In the genomic region with DNA sequence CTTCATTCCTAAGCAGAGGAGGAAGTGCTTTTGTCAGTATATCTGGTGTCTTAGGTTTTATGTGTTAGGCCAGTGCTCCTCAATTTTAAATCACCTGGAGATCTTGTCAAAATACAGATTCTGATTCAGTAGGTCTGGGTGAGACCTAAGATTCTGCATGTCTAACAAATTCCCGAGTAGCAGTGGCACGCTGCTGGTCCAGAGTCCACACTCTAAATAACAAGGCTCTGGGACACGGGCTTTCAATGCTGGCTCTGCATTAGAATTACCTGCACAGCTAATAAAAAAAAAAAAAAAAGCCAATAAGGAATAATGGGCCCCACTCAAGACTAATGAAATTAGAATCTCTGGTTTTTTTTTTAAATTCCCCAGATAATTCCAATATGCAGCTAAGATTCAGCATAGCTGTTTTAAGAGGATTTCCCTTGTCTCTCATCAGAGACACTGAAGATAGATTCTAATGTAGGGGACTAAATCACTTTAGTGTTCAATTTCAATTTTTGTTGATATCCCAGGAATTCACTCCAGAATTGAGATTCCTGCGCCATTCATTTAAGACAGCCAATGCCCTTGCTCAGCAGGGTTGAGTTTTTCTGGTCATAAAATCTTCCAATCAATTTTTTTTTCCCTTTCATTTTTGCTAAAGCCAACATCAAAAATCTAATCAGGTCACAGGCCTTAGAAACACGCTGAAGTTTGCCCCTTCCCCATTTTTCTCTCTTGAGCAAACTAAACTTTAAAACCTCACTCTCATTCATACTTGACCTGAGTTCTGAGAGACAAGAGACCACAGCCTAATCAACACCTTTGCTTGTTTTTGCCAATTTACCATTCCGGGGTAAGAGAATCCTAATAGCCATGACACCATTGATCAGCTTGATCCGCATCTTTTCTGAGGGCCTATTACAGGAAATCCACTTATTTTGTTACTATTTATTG, we compare ENCODE assay signal across 13 cellular contexts. TPM values are rescaled to one million over a fixed set of nuclear protein-coding genes. Genes with fewer than 3 reads are reported as not detected.
A peak's percentile ranks its signal among the peaks of the same experiment; 100 is the strongest.
DNase-seq lines count a peak whose midpoint lies in the region; ATAC-seq, FAIRE-seq and TF ChIP-seq lines count a peak whose summit lies in the region.
"Had no signal": no experiment of that assay in that cellular context is flagged by ENCODE, and none has a peak within 500 bp of the region (broad histone marks: within the 10 kb centered on the region; RNA-seq: fewer than 3 reads in every experiment).

No MANE protein-coding gene starts in this region.

- no peak for DNase-seq in activated naive CD4-positive, alpha-beta T cell treated with Interleukin-2 at 50 U/mL for 16 hours
- DNase-seq in activated CD4-positive, alpha-beta memory T cell treated with anti-CD3 and anti-CD28 coated beads, Interleukin-2, amount 10 ng/mL, durations not matched to agents 7 days and 5 days: no peak
- DNase-seq in kidney (no peak), inferior parietal cortex (ENCODE audit: extremely low spot score) (no peak)
- DNase-seq in stimulated activated naive B cell treated with anti-CD40 and anti-IgM and Interleukin-4, amounts not matched to agents 10 μg/mL and 1 μg/mL and 100 μg/mL, for 72 hours: no peak
- DNase-seq in activated CD4-positive, alpha-beta T cell treated with anti-CD3 and anti-CD28 coated beads, Interleukin-2, amount 50 U/mL, for 48 hours: no peak
- DNase-seq: AML-193; effector memory CD4-positive, alpha-beta T cell; hippocampal formation; stimulated activated naive CD4-positive, alpha-beta T cell treated with Interleukin-2 at 50 U/mL for 16 hours had no signal

- peak overlapping the region; percentile 99 to 100 for H3K4me3 ChIP-seq in kidney (ENCODE audit: low read length in 2 of 2)

- POLR2A ChIA-PET in activated CD4-positive, alpha-beta memory T cell treated with anti-CD3 and anti-CD28 coated beads, Interleukin-2, amount 10 ng/mL, durations not matched to agents 7 days and 5 days (lab: Charles Lee): interaction anchor here (2.9 to 4.0 kb wide), 3 partner anchors 9 to 58 kb away, joined by 15 to 25 read pairs (median 15); partner anchors contain the start of gene KIAA0319

- H3K9ac ChIP-seq in kidney (ENCODE audit: low read length in 2 of 2): peak overlapping the region in 1 of 2 donors; percentile 96

- H3K4me3 Mint-ChIP-seq in activated naive CD4-positive, alpha-beta T cell treated with anti-CD3 and anti-CD28 coated beads, Interleukin-2, amount 50 U/mL, for 24 hours: peak overlapping the region; percentile 100
- peak overlapping the region; percentile 5 for H3K4me3 Mint-ChIP-seq in activated CD4-positive, alpha-beta memory T cell treated with anti-CD3 and anti-CD28 coated beads, Interleukin-2, amount 10 ng/mL, durations not matched to agents 7 days and 5 days
- H3K4me3 Mint-ChIP-seq in stimulated activated naive B cell treated with anti-CD40 and anti-IgM and Interleukin-4, amounts not matched to agents 10 μg/mL and 1 μg/mL and 100 μg/mL, for 72 hours: peak overlapping the region in 1 of 2 donors; percentile 25

- H3K9me3 Mint-ChIP-seq in activated naive CD4-positive, alpha-beta T cell treated with anti-CD3 and anti-CD28 coated beads, Interleukin-2, amount 50 U/mL, for 24 hours: no peaks in the 10 kb centered on the region
- H3K9me3 Mint-ChIP-seq in activated CD4-positive, alpha-beta memory T cell treated with anti-CD3 and anti-CD28 coated beads, Interleukin-2, amount 10 ng/mL, durations not matched to agents 7 days and 5 days: peaks cover 4% of the 10 kb centered on the region
- no peaks in the 10 kb centered on the region for H3K9me3 Mint-ChIP-seq in stimulated activated naive B cell treated with anti-CD40 and anti-IgM and Interleukin-4, amounts not matched to agents 10 μg/mL and 1 μg/mL and 100 μg/mL, for 72 hours

- CTCF ChIA-PET in activated CD4-positive, alpha-beta memory T cell treated with anti-CD3 and anti-CD28 coated beads, Interleukin-2, amount 10 ng/mL, durations not matched to agents 7 days and 5 days (lab: Charles Lee): interaction anchor here (0.6 to 1.7 kb wide), 3 partner anchors 83 to 354 kb away, joined by 3 to 5 read pairs (median 4); no protein-coding TSS in a partner anchor

- ATAC-seq in stimulated activated naive B cell treated with anti-CD40 and anti-IgM and Interleukin-4, amounts not matched to agents 10 μg/mL and 1 μg/mL and 100 μg/mL, for 72 hours (replicated peaks): no peak
- no peak for ATAC-seq in GM18858 (IDR thresholded peaks at IDR 0.05; ENCODE audit: unreplicated experiment)
- ATAC-seq: K562 had no signal

- FAIRE-seq in kidney (lab: Jason Lieb, UNC): no peak
- FAIRE-seq: K562 had no signal

- H3K27ac ChIP-seq in kidney (ENCODE audit: low read depth in 2 of 2, low read length in 2 of 2): peak overlapping the region; percentile 30 to 32

- peaks cover 15 to 21% of the 10 kb centered on the region in 2 donors for H3K4me1 ChIP-seq in kidney (ENCODE audit: control insufficient read depth in 1 of 2, insufficient read depth in 1 of 2, low read depth in 1 of 2, low read length in 2 of 2)

- no peaks in the 10 kb centered on the region for H3K9me3 ChIP-seq in kidney (ENCODE audit: control insufficient read depth in 1 of 2, low read length in 2 of 2)

- intact Hi-C loops in kidney (cut with DNase I): no loop called here

- H3K4me1 Mint-ChIP-seq in activated naive CD4-positive, alpha-beta T cell treated with anti-CD3 and anti-CD28 coated beads, Interleukin-2, amount 50 U/mL, for 24 hours: peaks cover 77% of the 10 kb centered on the region
- peaks cover 52% of the 10 kb centered on the region for H3K4me1 Mint-ChIP-seq in activated CD4-positive, alpha-beta memory T cell treated with anti-CD3 and anti-CD28 coated beads, Interleukin-2, amount 10 ng/mL, durations not matched to agents 7 days and 5 days
- H3K4me1 Mint-ChIP-seq in stimulated activated naive B cell treated with anti-CD40 and anti-IgM and Interleukin-4, amounts not matched to agents 10 μg/mL and 1 μg/mL and 100 μg/mL, for 72 hours: peaks cover 18 to 59% of the 10 kb centered on the region in 2 donors

- H3K36me3 Mint-ChIP-seq in activated naive CD4-positive, alpha-beta T cell treated with anti-CD3 and anti-CD28 coated beads, Interleukin-2, amount 50 U/mL, for 24 hours: peaks cover 18% of the 10 kb centered on the region
- H3K36me3 Mint-ChIP-seq in activated CD4-positive, alpha-beta memory T cell treated with anti-CD3 and anti-CD28 coated beads, Interleukin-2, amount 10 ng/mL, durations not matched to agents 7 days and 5 days (ENCODE audit: low read depth): peaks cover 69% of the 10 kb centered on the region
- peaks cover 25 to 45% of the 10 kb centered on the region in 2 donors for H3K36me3 Mint-ChIP-seq in stimulated activated naive B cell treated with anti-CD40 and anti-IgM and Interleukin-4, amounts not matched to agents 10 μg/mL and 1 μg/mL and 100 μg/mL, for 72 hours

- H3K27me3 Mint-ChIP-seq in activated naive CD4-positive, alpha-beta T cell treated with anti-CD3 and anti-CD28 coated beads, Interleukin-2, amount 50 U/mL, for 24 hours: no peaks in the 10 kb centered on the region
- H3K27me3 Mint-ChIP-seq in activated CD4-positive, alpha-beta memory T cell treated with anti-CD3 and anti-CD28 coated beads, Interleukin-2, amount 10 ng/mL, durations not matched to agents 7 days and 5 days: no peaks in the 10 kb centered on the region
- no peaks in the 10 kb centered on the region for H3K27me3 Mint-ChIP-seq in stimulated activated naive B cell treated with anti-CD40 and anti-IgM and Interleukin-4, amounts not matched to agents 10 μg/mL and 1 μg/mL and 100 μg/mL, for 72 hours

- H3K36me3 ChIP-seq in kidney (ENCODE audit: control insufficient read depth in 1 of 2, insufficient read depth in 2 of 2, low read length in 2 of 2): peaks cover 8 to 10% of the 10 kb centered on the region in 2 donors

- no peak overlapping the region for H3K27ac Mint-ChIP-seq in activated naive CD4-positive, alpha-beta T cell treated with anti-CD3 and anti-CD28 coated beads, Interleukin-2, amount 50 U/mL, for 24 hours
- H3K27ac Mint-ChIP-seq in activated CD4-positive, alpha-beta memory T cell treated with anti-CD3 and anti-CD28 coated beads, Interleukin-2, amount 10 ng/mL, durations not matched to agents 7 days and 5 days: no peak overlapping the region
- peak overlapping the region; percentile 9 for H3K27ac Mint-ChIP-seq in stimulated activated naive B cell treated with anti-CD40 and anti-IgM and Interleukin-4, amounts not matched to agents 10 μg/mL and 1 μg/mL and 100 μg/mL, for 72 hours

- no peak for TF ChIP-seq CTCF in kidney (IDR thresholded peaks at IDR 0.05; ENCODE audit: borderline replicate concordance, extremely low read depth, insufficient read depth)

RNA-seq across cellular contexts. Expression of gene TDP2, which starts 2.4 kb away (rescaled TPM):
- total RNA-seq in activated CD4-positive, alpha-beta memory T cell treated with anti-CD3 and anti-CD28 coated beads, Interleukin-2, amount 10 ng/mL, durations not matched to agents 7 days and 5 days: 10 to 100 TPM; 43.8 to 45.4 TPM
- total RNA-seq in kidney: 33.0 TPM
- polyA plus RNA-seq in kidney (ENCODE audit: insufficient read depth, low read depth, low replicate concordance): 82.9 TPM

RNA-seq across cellular contexts. Expression of gene ACOT13, which starts 2.6 kb away (rescaled TPM):
- 10 to 100 TPM; 19.9 to 21.1 TPM for total RNA-seq in activated CD4-positive, alpha-beta memory T cell treated with anti-CD3 and anti-CD28 coated beads, Interleukin-2, amount 10 ng/mL, durations not matched to agents 7 days and 5 days
- total RNA-seq in kidney: 15.3 TPM
- polyA plus RNA-seq in kidney (ENCODE audit: insufficient read depth, low read depth, low replicate concordance): 109 TPM

RNA-seq across cellular contexts. Expression of gene KIAA0319, which starts 18.3 kb away (rescaled TPM):
- under 1 TPM in 1 of 2 experiments, not detected in 1; 0.10 TPM for total RNA-seq in activated CD4-positive, alpha-beta memory T cell treated with anti-CD3 and anti-CD28 coated beads, Interleukin-2, amount 10 ng/mL, durations not matched to agents 7 days and 5 days
- 0.16 TPM for total RNA-seq in kidney
- 0.11 TPM for polyA plus RNA-seq in kidney (ENCODE audit: insufficient read depth, low read depth, low replicate concordance)
- total RNA-seq: K562 had no signal

RNA-seq across cellular contexts. Expression of gene C6orf62, which starts 54.6 kb away (rescaled TPM):
- 100 to 1,000 TPM; 155 to 156 TPM for total RNA-seq in activated CD4-positive, alpha-beta memory T cell treated with anti-CD3 and anti-CD28 coated beads, Interleukin-2, amount 10 ng/mL, durations not matched to agents 7 days and 5 days
- total RNA-seq in kidney: 114 TPM
- polyA plus RNA-seq in kidney (ENCODE audit: insufficient read depth, low read depth, low replicate concordance): 55.8 TPM
